ENCODE assay signal across 30 cellular contexts in the genomic region with DNA sequence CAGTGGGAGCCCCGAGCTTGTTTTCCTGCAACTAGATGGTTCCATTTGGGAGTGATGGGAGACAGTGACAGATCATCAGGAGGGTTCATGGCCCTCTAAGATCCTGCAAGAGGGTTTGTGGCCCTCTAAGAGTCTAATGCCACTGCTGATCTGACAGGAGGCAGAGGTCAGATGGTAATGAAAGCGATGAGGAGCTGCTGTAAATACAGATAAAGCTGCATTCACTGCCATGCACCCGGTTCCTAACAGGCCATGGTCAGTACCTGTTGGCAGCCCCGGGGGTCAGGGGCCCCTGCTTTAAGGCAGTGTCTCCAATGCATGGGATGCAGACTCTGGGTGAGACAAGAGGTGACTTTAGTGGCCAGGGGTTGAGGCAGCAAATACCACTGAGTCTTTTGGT. TPM values are rescaled to one million over a fixed set of nuclear protein-coding genes. Genes with fewer than 3 reads are reported as not detected.
"Had no signal": no experiment of that assay in that cellular context is flagged by ENCODE, and none has a peak within 500 bp of the region (broad histone marks: within the 10 kb centered on the region; RNA-seq: fewer than 3 reads in every experiment).

No MANE protein-coding gene starts in this region.

- H3K36me3 Mint-ChIP-seq: type B pancreatic cell had no signal

- H3K4me3 ChIP-seq: stomach, suprapubic skin, testis, thoracic aorta, thyroid gland, tibial artery, tibial nerve, transverse colon, upper lobe of left lung, upper lobe of right lung, uterus, vagina had no signal

- H3K27ac Mint-ChIP-seq: stimulated activated effector memory CD8-positive, alpha-beta T cell treated with anti-CD3 and anti-CD28 coated beads, Interleukin-12 subunit alpha, Interleukin-12 subunit beta, amount 100 ng/mL, for 72 hours; stimulated activated memory B cell treated with anti-CD40 and anti-IgM and Interleukin-4, amounts not matched to agents 10 μg/mL and 1 μg/mL and 100 μg/mL, for 72 hours; stimulated activated naive B cell treated with anti-CD40 and anti-IgM and Interleukin-4, amounts not matched to agents 10 μg/mL and 1 μg/mL and 100 μg/mL, for 72 hours; stimulated activated naive CD8-positive, alpha-beta T cell treated with anti-CD3 and anti-CD28 coated beads, Interleukin-15, amount 100 ng/mL, for 72 hours; stimulated activated naive CD8-positive, alpha-beta T cell treated with anti-CD3 and anti-CD28 coated beads, Interleukin-15, Interleukin-2, amounts not matched to agents 100 ng/mL and 50 ng/mL, for 24 hours; type B pancreatic cell had no signal

- H3K9me3 ChIP-seq: stomach, suprapubic skin, testis, thoracic aorta, thyroid gland, tibial artery, tibial nerve, transverse colon, upper lobe of left lung, upper lobe of right lung, uterus, vagina had no signal

- H3K27ac ChIP-seq: stomach, suprapubic skin, testis, thoracic aorta, thyroid gland, tibial artery, tibial nerve, transverse colon, upper lobe of left lung, upper lobe of right lung, uterus, vagina had no signal

- H3K4me1 ChIP-seq: stomach, suprapubic skin, testis, thyroid gland, tibial artery, tibial nerve, transverse colon, upper lobe of left lung, upper lobe of right lung, uterus, vagina had no signal

- H3K4me3 Mint-ChIP-seq: stimulated activated effector memory CD8-positive, alpha-beta T cell treated with anti-CD3 and anti-CD28 coated beads, Interleukin-12 subunit alpha, Interleukin-12 subunit beta, amount 100 ng/mL, for 72 hours; stimulated activated memory B cell treated with anti-CD40 and anti-IgM and Interleukin-4, amounts not matched to agents 10 μg/mL and 1 μg/mL and 100 μg/mL, for 72 hours; stimulated activated naive B cell treated with anti-CD40 and anti-IgM and Interleukin-4, amounts not matched to agents 10 μg/mL and 1 μg/mL and 100 μg/mL, for 72 hours; stimulated activated naive CD8-positive, alpha-beta T cell treated with anti-CD3 and anti-CD28 coated beads, Interleukin-15, amount 100 ng/mL, for 72 hours; stimulated activated naive CD8-positive, alpha-beta T cell treated with anti-CD3 and anti-CD28 coated beads, Interleukin-15, Interleukin-2, amounts not matched to agents 100 ng/mL and 50 ng/mL, for 24 hours; type B pancreatic cell had no signal

- DNase-seq: stimulated activated CD4-positive, alpha-beta T cell treated with anti-CD3 and anti-CD28 coated beads, Interleukin-2, amount 100 ng/mL, for 48 hours; stimulated activated CD4-positive, alpha-beta T cell treated with anti-CD3 and anti-CD28 coated beads, Interleukin-4, amount 100 ng/mL, for 1 hour; stimulated activated CD4-positive, alpha-beta T cell treated with anti-CD3 and anti-CD28 coated beads, Interleukin-4, amount 100 ng/mL, for 24 hours; stimulated activated CD4-positive, alpha-beta T cell treated with anti-CD3 and anti-CD28 coated beads, Interleukin-4, amount 100 ng/mL, for 4 hours; stimulated activated CD8-positive, alpha-beta memory T cell treated with anti-CD3 and anti-CD28 coated beads, Interleukin-4, amount 100 ng/mL, for 48 hours; stimulated activated naive B cell treated with anti-CD40 and anti-IgM and Interleukin-4, amounts not matched to agents 10 μg/mL and 1 μg/mL and 100 μg/mL, for 72 hours; stimulated activated naive CD4-positive, alpha-beta T cell; stimulated activated naive CD4-positive, alpha-beta T cell treated with Interleukin-2 at 50 U/mL for 16 hours; stimulated activated naive CD8-positive, alpha-beta T cell treated with anti-CD3 and anti-CD28 coated beads, Interleukin-15, amount 100 ng/mL, for 72 hours; stimulated activated naive CD8-positive, alpha-beta T cell treated with anti-CD3 and anti-CD28 coated beads, Interleukin-15, Interleukin-2, amounts not matched to agents 100 U/mL and 50 U/mL, for 24 hours; testis; thyroid gland; tibial artery; transverse colon; trophoblast cell; upper lobe of left lung; upper lobe of right lung; uterus had no signal

- H3K27me3 ChIP-seq: stomach, suprapubic skin, testis, thyroid gland, tibial artery, tibial nerve, transverse colon, upper lobe of left lung, upper lobe of right lung, uterus, vagina had no signal

- H3K9me3 Mint-ChIP-seq: stimulated activated effector memory CD8-positive, alpha-beta T cell treated with anti-CD3 and anti-CD28 coated beads, Interleukin-12 subunit alpha, Interleukin-12 subunit beta, amount 100 ng/mL, for 72 hours; stimulated activated memory B cell treated with anti-CD40 and anti-IgM and Interleukin-4, amounts not matched to agents 10 μg/mL and 1 μg/mL and 100 μg/mL, for 72 hours; stimulated activated naive B cell treated with anti-CD40 and anti-IgM and Interleukin-4, amounts not matched to agents 10 μg/mL and 1 μg/mL and 100 μg/mL, for 72 hours; stimulated activated naive CD8-positive, alpha-beta T cell treated with anti-CD3 and anti-CD28 coated beads, Interleukin-15, amount 100 ng/mL, for 72 hours; stimulated activated naive CD8-positive, alpha-beta T cell treated with anti-CD3 and anti-CD28 coated beads, Interleukin-15, Interleukin-2, amounts not matched to agents 100 ng/mL and 50 ng/mL, for 24 hours; type B pancreatic cell had no signal

- H3K27me3 Mint-ChIP-seq: stimulated activated memory B cell treated with anti-CD40 and anti-IgM and Interleukin-4, amounts not matched to agents 10 μg/mL and 1 μg/mL and 100 μg/mL, for 72 hours; stimulated activated naive B cell treated with anti-CD40 and anti-IgM and Interleukin-4, amounts not matched to agents 10 μg/mL and 1 μg/mL and 100 μg/mL, for 72 hours; type B pancreatic cell had no signal

- ATAC-seq: stimulated activated effector memory CD8-positive, alpha-beta T cell treated with anti-CD3 and anti-CD28 coated beads, Interleukin-12 subunit alpha, Interleukin-12 subunit beta, amount 100 ng/mL, for 72 hours; stimulated activated memory B cell treated with anti-CD40 and anti-IgM and Interleukin-4, amounts not matched to agents 10 μg/mL and 1 μg/mL and 100 μg/mL, for 72 hours; stimulated activated naive B cell treated with anti-CD40 and anti-IgM and Interleukin-4, amounts not matched to agents 10 μg/mL and 1 μg/mL and 100 μg/mL, for 72 hours; stimulated activated naive CD8-positive, alpha-beta T cell treated with anti-CD3 and anti-CD28 coated beads, Interleukin-15, amount 100 ng/mL, for 72 hours; stimulated activated naive CD8-positive, alpha-beta T cell treated with anti-CD3 and anti-CD28 coated beads, Interleukin-15, Interleukin-2, amounts not matched to agents 100 U/mL and 50 U/mL, for 24 hours; upper lobe of right lung had no signal

- H3K36me3 ChIP-seq: stomach, suprapubic skin, thoracic aorta, thyroid gland, tibial artery, tibial nerve, transverse colon, upper lobe of left lung, upper lobe of right lung, uterus, vagina had no signal

RNA-seq across cellular contexts. Expression of a gene that starts 30.8 kb away (rescaled TPM):
- total RNA-seq: stomach, subcutaneous adipose tissue, temporal lobe, thoracic aorta, thyroid gland, tibial nerve, transverse colon, upper lobe of right lung, ureter, vagina had no signal
